ENCODE assay signal across 11 cellular contexts in genomic region chr10:82378146-82378545, GRCh38.
DNase-seq lines count a peak whose midpoint lies in the region; ATAC-seq and TF ChIP-seq lines count a peak whose summit lies in the region.
"Had no signal": no experiment of that assay in that cellular context is flagged by ENCODE, and none has a peak within 500 bp of the region (broad histone marks: within the 10 kb centered on the region; RNA-seq: fewer than 3 reads in every experiment).

No MANE protein-coding gene starts in this region.

- no peaks in the 10 kb centered on the region for H3K27me3 ChIP-seq in dorsolateral prefrontal cortex

- H3K4me1 Mint-ChIP-seq in stimulated activated naive B cell treated with anti-CD40 and anti-IgM and Interleukin-4, amounts not matched to agents 10 μg/mL and 1 μg/mL and 100 μg/mL, for 72 hours, result no peaks in the 10 kb centered on the region

- DNase-seq in Right ventricle myocardium inferior (ENCODE audit: missing footprints) (no peak), cardiac septum (ENCODE audit: low spot score) (no peak), dorsolateral prefrontal cortex (peak in 7 of 10 donors; percentile 33 to 78 (median 50)), left kidney (ENCODE audit: low read depth, low spot score) (peak; percentile 49), retina (no peak), NCI-H146 treated with DMSO at 0.1 percent for 48 hours (lab: John Stamatoyannopoulos, UW; ENCODE audit: unreplicated experiment) (no peak)
- DNase-seq in stimulated activated naive B cell treated with anti-CD40 and anti-IgM and Interleukin-4, amounts not matched to agents 10 μg/mL and 1 μg/mL and 100 μg/mL, for 72 hours, result no peak
- DNase-seq: ACHN, activated gamma-delta T cell treated with Interleukin-2 at 50 U/mL for 16 hours had no signal

- H3K27me3 Mint-ChIP-seq in stimulated activated naive B cell treated with anti-CD40 and anti-IgM and Interleukin-4, amounts not matched to agents 10 μg/mL and 1 μg/mL and 100 μg/mL, for 72 hours, result no peaks in the 10 kb centered on the region

- TF ChIP-seq CTCF in dorsolateral prefrontal cortex (IDR thresholded peaks at IDR 0.05 in 54 of 56, conservative IDR thresholded peaks at IDR 0.05 in 2 of 56; ENCODE audit: low read depth in 1 of 56, partially characterized antibody in 56 of 56), result no peak

- H3K27ac Mint-ChIP-seq in stimulated activated naive B cell treated with anti-CD40 and anti-IgM and Interleukin-4, amounts not matched to agents 10 μg/mL and 1 μg/mL and 100 μg/mL, for 72 hours, result no peak overlapping the region

- peaks cover 0 to 2% of the 10 kb centered on the region in 2 donors for H3K9me3 Mint-ChIP-seq in stimulated activated naive B cell treated with anti-CD40 and anti-IgM and Interleukin-4, amounts not matched to agents 10 μg/mL and 1 μg/mL and 100 μg/mL, for 72 hours

- peak overlapping the region in 14 of 59 donors; percentile 1 to 51 (median 26) for H3K27ac ChIP-seq in dorsolateral prefrontal cortex

- peak; percentile 71 for ATAC-seq in Right ventricle myocardium inferior
- ATAC-seq in HG02938 (IDR thresholded peaks at IDR 0.05; ENCODE audit: unreplicated experiment), result no peak
- no peak for ATAC-seq in stimulated activated naive B cell treated with anti-CD40 and anti-IgM and Interleukin-4, amounts not matched to agents 10 μg/mL and 1 μg/mL and 100 μg/mL, for 72 hours (replicated peaks)
- ATAC-seq: sciatic nerve had no signal

- intact Hi-C loops in Right ventricle myocardium inferior (cut with DNase I), result no loop called here
- intact Hi-C loops in cardiac septum (cut with DNase I), result no loop called here
- intact Hi-C loops in dorsolateral prefrontal cortex (cut with DNase I), result no loop called here

- no peak overlapping the region for H3K4me3 Mint-ChIP-seq in stimulated activated naive B cell treated with anti-CD40 and anti-IgM and Interleukin-4, amounts not matched to agents 10 μg/mL and 1 μg/mL and 100 μg/mL, for 72 hours

- H3K36me3 Mint-ChIP-seq in stimulated activated naive B cell treated with anti-CD40 and anti-IgM and Interleukin-4, amounts not matched to agents 10 μg/mL and 1 μg/mL and 100 μg/mL, for 72 hours, result no peaks in the 10 kb centered on the region

- H3K4me3 ChIP-seq in dorsolateral prefrontal cortex, result no peak overlapping the region

Comparison
In these comparisons a context has a peak if more than half of its experiments do, and no peak if none do; other contexts are left out.
1. DNase-seq: peak in dorsolateral prefrontal cortex (7 of 10) and left kidney (single experiment); none in Right ventricle myocardium inferior (single experiment), cardiac septum (single experiment), retina (single experiment), stimulated activated naive B cell treated with anti-CD40 and anti-IgM and Interleukin-4, amounts not matched to agents 10 μg/mL and 1 μg/mL and 100 μg/mL, for 72 hours (single experiment) and NCI-H146 treated with DMSO at 0.1 percent for 48 hours (single experiment).